ENCODE assay signal across 7 cellular contexts in genomic region chr6:104670834-104671590, GRCh38.
DNase-seq lines count a peak whose midpoint lies in the region; ATAC-seq and TF ChIP-seq lines count a peak whose summit lies in the region.
"Not testable (repeated sequence)": the region's sequence is repeated elsewhere in the genome, so short reads cannot be mapped to it uniquely, and the experiment has no call there.

No MANE protein-coding gene starts in this region.

- H3F3A ChIP-seq in PC-9 (ENCODE audit: insufficient read depth, low read depth): not testable (repeated sequence)

- not testable (repeated sequence) for H3K4me3 ChIP-seq in CD8-positive, alpha-beta memory T cell (ENCODE audit: low read length); PC-9; naive thymus-derived CD4-positive, alpha-beta T cell (ENCODE audit: low read length)

- not testable (repeated sequence) for H2AFZ ChIP-seq in H9 (ENCODE audit: low read length); PC-9

- intact Hi-C loops in PC-9 (cut with micrococcal nuclease; ENCODE audit: unreplicated experiment); naive thymus-derived CD4-positive, alpha-beta T cell (cut with micrococcal nuclease): not testable (repeated sequence)

- not testable (repeated sequence) for TF ChIP-seq CTCF in H9 (conservative IDR thresholded peaks at IDR 0.05); PC-9 (conservative IDR thresholded peaks at IDR 0.05)

- not testable (repeated sequence) for H3K36me3 ChIP-seq in CD8-positive, alpha-beta memory T cell (ENCODE audit: insufficient read depth, low read length); PC-9 (ENCODE audit: low read depth); naive thymus-derived CD4-positive, alpha-beta T cell (ENCODE audit: control insufficient read depth in 2 of 3, insufficient read depth in 3 of 3, low read length in 3 of 3)

- BruUV-seq in PC-9 (replicated peaks; lab: Mats Ljungman, UMichigan): not testable (repeated sequence)

- peaks cover 11 to 14% of the 10 kb centered on the region in 2 donors for H3K27me3 Mint-ChIP-seq in CD8-positive, alpha-beta memory T cell
- H3K27me3 Mint-ChIP-seq in H9 (ENCODE audit: low read depth); activated CD4-positive, alpha-beta memory T cell treated with anti-CD3 and anti-CD28 coated beads, Interleukin-2, amount 10 ng/mL, durations not matched to agents 7 days and 5 days: not testable (repeated sequence)
- H3K27me3 Mint-ChIP-seq in effector memory CD8-positive, alpha-beta T cell: peaks cover 7 to 12% of the 10 kb centered on the region in 2 donors
- H3K27me3 Mint-ChIP-seq in naive thymus-derived CD4-positive, alpha-beta T cell: peaks cover 3 to 27% (median 9%) of the 10 kb centered on the region in 5 donors

- H4K20me1 ChIP-seq in H9 (ENCODE audit: control insufficient read depth, insufficient read depth, insufficient read length); PC-9 (ENCODE audit: insufficient read depth): not testable (repeated sequence)

- not testable (repeated sequence) for H3K9me2 ChIP-seq in PC-9 (ENCODE audit: insufficient read depth)

- H3K27ac Mint-ChIP-seq in CD8-positive, alpha-beta memory T cell: peak overlapping the region in 7 of 8 donors; percentile 11 to 69 (median 34)
- H3K27ac Mint-ChIP-seq in H9: peak overlapping the region in 2 of 3 experiments; percentile 50 to 63; a peak in 4 of 7 replicates
- peak overlapping the region; percentile 75 for H3K27ac Mint-ChIP-seq in activated CD4-positive, alpha-beta memory T cell treated with anti-CD3 and anti-CD28 coated beads, Interleukin-2, amount 10 ng/mL, durations not matched to agents 7 days and 5 days
- H3K27ac Mint-ChIP-seq in effector memory CD8-positive, alpha-beta T cell: peak overlapping the region in 1 of 2 donors; percentile 90
- not testable (repeated sequence) for H3K27ac Mint-ChIP-seq in naive thymus-derived CD4-positive, alpha-beta T cell

- WGBS in H9 (ENCODE audit: extremely low coverage, insufficient read length, low lambda C conversion rate): no CpG with 5 or more reads among the region's 17 CpGs

- not testable (repeated sequence) for H4K8ac ChIP-seq in H9 (replicated peaks; ENCODE audit: insufficient read length, low read depth, low read length)

- not testable (repeated sequence) for H4K91ac ChIP-seq in H9 (ENCODE audit: insufficient read length, low read depth, low read length)

- H3K4me1 Mint-ChIP-seq in CD8-positive, alpha-beta memory T cell; naive thymus-derived CD4-positive, alpha-beta T cell: not testable (repeated sequence)
- peaks cover 6 to 11% of the 10 kb centered on the region in 2 experiments; a peak in 3 of 4 replicates for H3K4me1 Mint-ChIP-seq in H9
- peaks cover 22% of the 10 kb centered on the region for H3K4me1 Mint-ChIP-seq in activated CD4-positive, alpha-beta memory T cell treated with anti-CD3 and anti-CD28 coated beads, Interleukin-2, amount 10 ng/mL, durations not matched to agents 7 days and 5 days
- peaks cover 0 to 11% of the 10 kb centered on the region in 2 donors for H3K4me1 Mint-ChIP-seq in effector memory CD8-positive, alpha-beta T cell (ENCODE audit: low read depth in 2 of 2)

- peak; percentile 92 for ATAC-seq in effector memory CD8-positive, alpha-beta T cell (replicated peaks)
- peak; percentile 22 for ATAC-seq in naive thymus-derived CD4-positive, alpha-beta T cell

- H3K27ac ChIP-seq in CD8-positive, alpha-beta memory T cell (ENCODE audit: low read depth, low read length): peak overlapping the region; percentile 43
- H3K27ac ChIP-seq in H9 (ENCODE audit: insufficient read length, low read depth, low read length); PC-9; naive thymus-derived CD4-positive, alpha-beta T cell (ENCODE audit: low read depth, low read length): not testable (repeated sequence)

- CTCF ChIA-PET in CD8-positive, alpha-beta memory T cell (lab: Charles Lee): interaction anchor here (0.6 to 1.6 kb wide), 3 partner anchors 12 to 145 kb away, joined by 3 to 7 read pairs (median 4); no protein-coding TSS in a partner anchor
- CTCF ChIA-PET in PC-9 (lab: Charles Lee); naive thymus-derived CD4-positive, alpha-beta T cell (lab: Charles Lee): not testable (repeated sequence)
- CTCF ChIA-PET in activated CD4-positive, alpha-beta memory T cell treated with anti-CD3 and anti-CD28 coated beads, Interleukin-2, amount 10 ng/mL, durations not matched to agents 7 days and 5 days (lab: Charles Lee): interaction anchor here (0.6 to 0.9 kb wide), 2 partner anchors 14 to 104 kb away, joined by 3 to 4 read pairs; no protein-coding TSS in a partner anchor

- H3K4me3 Mint-ChIP-seq in CD8-positive, alpha-beta memory T cell: peak overlapping the region in 5 of 7 donors; percentile 10 to 78 (median 28)
- H3K4me3 Mint-ChIP-seq in H9; activated CD4-positive, alpha-beta memory T cell treated with anti-CD3 and anti-CD28 coated beads, Interleukin-2, amount 10 ng/mL, durations not matched to agents 7 days and 5 days; naive thymus-derived CD4-positive, alpha-beta T cell: not testable (repeated sequence)
- peak overlapping the region in 1 of 2 donors; percentile 63 for H3K4me3 Mint-ChIP-seq in effector memory CD8-positive, alpha-beta T cell

- not testable (repeated sequence) for H3T11ph ChIP-seq in H9 (ENCODE audit: low read length)

- H3K14ac ChIP-seq in H9 (ENCODE audit: insufficient read depth, low read length): not testable (repeated sequence)

- H3K4me2 ChIP-seq in H9 (ENCODE audit: insufficient read depth, insufficient read length, low read length): not testable (repeated sequence)
- peak overlapping the region; percentile 40; the same call in 1 of the 2 replicates for H3K4me2 ChIP-seq in PC-9

- not testable (repeated sequence) for H2BK15ac ChIP-seq in H9 (ENCODE audit: low read depth, low read length)

- not testable (repeated sequence) for H2BK12ac ChIP-seq in H9 (ENCODE audit: insufficient read length, low read depth, low read length)

- H4K5ac ChIP-seq in H9 (ENCODE audit: insufficient read length, low read depth, low read length): not testable (repeated sequence)

- H3K4ac ChIP-seq in H9 (ENCODE audit: low read depth, low read length): not testable (repeated sequence)

- not testable (repeated sequence) for H3K79me1 ChIP-seq in H9 (ENCODE audit: insufficient read depth, low read depth, low read length, poor library complexity, severe bottlenecking)

- not testable (repeated sequence) for H3K79me2 ChIP-seq in H9 (ENCODE audit: insufficient read depth, low read length); PC-9 (ENCODE audit: low read depth)

- not testable (repeated sequence) for H2AK5ac ChIP-seq in H9 (ENCODE audit: insufficient read length, low read length)

- not testable (repeated sequence) for H3K4me1 ChIP-seq in CD8-positive, alpha-beta memory T cell (ENCODE audit: insufficient read depth, low read length); H9 (ENCODE audit: insufficient read depth, low read length); PC-9 (replicated peaks; ENCODE audit: insufficient read depth); naive thymus-derived CD4-positive, alpha-beta T cell (ENCODE audit: control insufficient read depth in 2 of 2, insufficient read depth in 2 of 2, low read length in 2 of 2)

- DNase-seq in CD8-positive, alpha-beta memory T cell: peak in 2 of 5 donors; percentile 18 to 49
- DNase-seq in H9 (peak; percentile 75), NCI-H2171 treated with DMSO at 0.1 percent for 48 hours (lab: John Stamatoyannopoulos, UW) (peak; percentile 3), PC-9 (peak in 1 of 2 experiments; percentile 43)
- peak; percentile 47 for DNase-seq in activated CD4-positive, alpha-beta memory T cell treated with anti-CD3 and anti-CD28 coated beads, Interleukin-2, amount 10 ng/mL, durations not matched to agents 7 days and 5 days
- DNase-seq in effector memory CD8-positive, alpha-beta T cell: peak in 2 of 3 experiments; percentile 13 to 29
- DNase-seq in naive thymus-derived CD4-positive, alpha-beta T cell: not testable (repeated sequence)

- peaks cover 0 to 32% (median 0%) of the 10 kb centered on the region in 3 donors for H3K36me3 Mint-ChIP-seq in CD8-positive, alpha-beta memory T cell
- peaks cover 2 to 24% (median 11%) of the 10 kb centered on the region in 3 experiments; a peak in 5 of 7 replicates for H3K36me3 Mint-ChIP-seq in H9 (ENCODE audit: insufficient read depth in 1 of 3, low read depth in 3 of 3)
- not testable (repeated sequence) for H3K36me3 Mint-ChIP-seq in activated CD4-positive, alpha-beta memory T cell treated with anti-CD3 and anti-CD28 coated beads, Interleukin-2, amount 10 ng/mL, durations not matched to agents 7 days and 5 days (ENCODE audit: low read depth); effector memory CD8-positive, alpha-beta T cell (ENCODE audit: insufficient read depth)
- peaks cover 0 to 16% (median 3%) of the 10 kb centered on the region in 5 donors for H3K36me3 Mint-ChIP-seq in naive thymus-derived CD4-positive, alpha-beta T cell

- not testable (repeated sequence) for H2BK120ac ChIP-seq in H9 (ENCODE audit: low read depth, low read length, poor library complexity, severe bottlenecking)

- not testable (repeated sequence) for H3K27me3 ChIP-seq in CD8-positive, alpha-beta memory T cell (ENCODE audit: insufficient read depth, low read length, poor library complexity, severe bottlenecking); H9 (ENCODE audit: insufficient read depth, low read length); PC-9 (ENCODE audit: insufficient read depth, low read depth); naive thymus-derived CD4-positive, alpha-beta T cell (ENCODE audit: control insufficient read depth in 2 of 2, insufficient read depth in 2 of 2, low read length in 2 of 2)

- not testable (repeated sequence) for H3K18ac ChIP-seq in H9 (ENCODE audit: insufficient read length, low read depth, low read length)

- not testable (repeated sequence) for H3K56ac ChIP-seq in H9 (ENCODE audit: insufficient read length, low read depth, low read length)

- not testable (repeated sequence) for H2BK20ac ChIP-seq in H9 (ENCODE audit: low read depth, low read length, poor library complexity, severe bottlenecking)

- not testable (repeated sequence) for H3K23ac ChIP-seq in H9 (ENCODE audit: insufficient read length, low read depth, low read length)

- H3K23me2 ChIP-seq in H9 (ENCODE audit: insufficient read length, low read depth, low read length, poor library complexity, severe bottlenecking): not testable (repeated sequence)

- H3K9ac ChIP-seq in H9 (ENCODE audit: extremely low read depth, insufficient read length, low read length): not testable (repeated sequence)

- POLR2A ChIA-PET in CD8-positive, alpha-beta memory T cell (lab: Charles Lee); PC-9 (lab: Charles Lee; ENCODE audit: unreplicated experiment); activated CD4-positive, alpha-beta memory T cell treated with anti-CD3 and anti-CD28 coated beads, Interleukin-2, amount 10 ng/mL, durations not matched to agents 7 days and 5 days (lab: Charles Lee); naive thymus-derived CD4-positive, alpha-beta T cell (lab: Charles Lee): not testable (repeated sequence)

- peaks cover 11 to 36% (median 22%) of the 10 kb centered on the region in 5 donors for H3K9me3 Mint-ChIP-seq in CD8-positive, alpha-beta memory T cell
- peaks cover 31% of the 10 kb centered on the region in 2 experiments for H3K9me3 Mint-ChIP-seq in H9
- peaks cover 14% of the 10 kb centered on the region for H3K9me3 Mint-ChIP-seq in activated CD4-positive, alpha-beta memory T cell treated with anti-CD3 and anti-CD28 coated beads, Interleukin-2, amount 10 ng/mL, durations not matched to agents 7 days and 5 days
- peaks cover 2 to 11% of the 10 kb centered on the region in 2 donors for H3K9me3 Mint-ChIP-seq in effector memory CD8-positive, alpha-beta T cell
- peaks cover 3 to 36% (median 16%) of the 10 kb centered on the region in 11 donors for H3K9me3 Mint-ChIP-seq in naive thymus-derived CD4-positive, alpha-beta T cell

- not testable (repeated sequence) for H3K9me3 ChIP-seq in CD8-positive, alpha-beta memory T cell (ENCODE audit: low read length); H9 (ENCODE audit: control insufficient read depth, low read depth, low read length); PC-9 (ENCODE audit: insufficient read depth, low read depth); naive thymus-derived CD4-positive, alpha-beta T cell (ENCODE audit: control insufficient read depth in 2 of 3, low read length in 3 of 3)

- not testable (repeated sequence) for H2BK5ac ChIP-seq in H9 (ENCODE audit: insufficient read length, low read length)
